ENCODE assay signal across 28 cellular contexts in the genomic region with DNA sequence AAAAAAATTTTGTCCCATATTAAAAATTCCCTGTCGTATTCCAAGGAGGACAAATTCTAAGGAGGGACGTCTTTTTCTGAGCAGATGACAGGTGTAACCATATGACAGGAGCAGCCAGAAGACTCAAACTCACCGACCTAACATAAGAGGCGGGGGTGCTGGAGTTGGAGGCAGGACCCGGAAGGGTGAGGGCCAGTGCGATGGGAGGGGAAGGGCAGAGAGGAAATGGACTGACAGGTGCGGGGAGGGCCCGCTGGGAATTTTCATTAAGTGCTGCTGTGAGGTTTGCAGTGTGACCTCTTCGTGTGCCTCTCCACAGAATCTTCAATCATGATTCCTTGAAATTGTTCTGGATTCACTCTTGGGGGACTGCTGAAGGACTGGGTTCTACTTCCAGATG.
"Had no signal": no experiment of that assay in that cellular context is flagged by ENCODE, and none has a peak within 500 bp of the region (broad histone marks: within the 10 kb centered on the region; RNA-seq: fewer than 3 reads in every experiment).

No MANE protein-coding gene starts in this region.

- DNase-seq: hippocampal formation; kidney; left colon; left lung; lower lobe of right lung; mammary epithelial cell; mesenchymal stem cell; naive B cell; natural killer cell; nephron progenitor cell; occipital lobe; right lobe of liver; stimulated activated CD4-positive, alpha-beta T cell treated with anti-CD3 and anti-CD28 coated beads, Interleukin-1b, Interleukin-23, amount 100 ng/mL, for 48 hours; stimulated activated CD4-positive, alpha-beta T cell treated with anti-CD3 and anti-CD28 coated beads, Interleukin-2, amount 100 ng/mL, for 48 hours; stimulated activated CD4-positive, alpha-beta T cell treated with anti-CD3 and anti-CD28 coated beads, Interleukin-4, amount 100 ng/mL, for 4 hours; stimulated activated CD8-positive, alpha-beta memory T cell treated with anti-CD3 and anti-CD28 coated beads, Interleukin-4, amount 100 ng/mL, for 48 hours; stimulated activated naive CD4-positive, alpha-beta T cell treated with Interleukin-2 at 50 U/mL for 16 hours; stomach; testis; thyroid gland; trophoblast cell; upper lobe of right lung had no signal

- H3K4me1 ChIP-seq: left lung, lower lobe of right lung, parathyroid adenoma, right lobe of liver, thyroid gland, upper lobe of right lung had no signal

- H3K9me3 ChIP-seq: left lung, lower lobe of right lung, neutrophil, right atrium auricular region, right lobe of liver, stomach, testis, thyroid gland, upper lobe of right lung had no signal

- H3K27ac ChIP-seq: left lung, lower lobe of right lung, neural progenitor cell, neutrophil, parathyroid adenoma, right atrium auricular region, right lobe of liver, stomach, testis, thyroid gland, upper lobe of right lung had no signal

- H3K4me3 ChIP-seq: left lung, lower lobe of right lung, neural progenitor cell, right atrium auricular region, right lobe of liver, smooth muscle cell, stomach, testis, thyroid gland, upper lobe of right lung had no signal

- H3K36me3 ChIP-seq: left lung, lower lobe of right lung, neural progenitor cell, neutrophil, right atrium auricular region, right lobe of liver, stomach, thyroid gland, upper lobe of right lung had no signal

- ATAC-seq: left colon; left lung; lower lobe of right lung; natural killer cell; right lobe of liver; stimulated activated memory B cell treated with anti-CD40 and anti-IgM and Interleukin-4, amounts not matched to agents 10 μg/mL and 1 μg/mL and 100 μg/mL, for 72 hours; upper lobe of right lung had no signal

- H3K27me3 ChIP-seq: left lung, neural progenitor cell, right atrium auricular region, right lobe of liver, stomach, testis, thyroid gland, upper lobe of right lung had no signal
